In the genomic region with DNA sequence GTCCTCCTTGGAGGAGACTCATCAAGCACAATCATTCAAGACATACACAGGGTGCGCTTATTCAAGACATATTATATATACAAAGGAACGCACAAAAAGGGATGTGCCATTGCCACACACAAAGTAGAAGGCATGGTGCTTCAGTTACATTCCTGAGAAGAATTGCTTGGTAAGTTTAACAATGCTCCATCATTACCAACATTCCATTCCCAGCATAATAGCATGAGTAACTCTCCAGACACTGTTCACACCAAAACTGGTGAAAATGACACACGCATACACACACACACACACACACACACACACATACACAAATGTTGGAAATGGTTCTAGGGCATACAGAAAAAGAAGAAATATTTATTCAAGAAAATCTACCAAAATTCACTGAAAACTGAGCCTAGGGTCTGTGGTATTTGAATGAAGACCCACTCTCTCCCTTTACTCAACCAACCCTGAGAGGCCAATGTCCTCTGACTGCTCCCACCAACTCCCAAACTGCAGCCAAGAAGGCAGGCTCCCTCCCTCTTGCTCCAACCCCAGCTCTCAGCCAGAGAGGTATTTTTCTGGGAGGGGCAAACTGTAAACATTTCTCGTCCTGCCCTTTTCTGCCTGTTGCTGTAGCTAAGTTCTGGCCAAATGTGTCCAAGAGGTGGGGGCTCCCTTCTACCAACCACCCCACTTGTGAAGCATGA, we compare ENCODE assay signal across 20 cellular contexts. TPM values are rescaled to one million over a fixed set of nuclear protein-coding genes. Genes with fewer than 3 reads are reported as not detected.
DNase-seq lines count a peak whose midpoint lies in the region; ATAC-seq and TF ChIP-seq lines count a peak whose summit lies in the region.
"Had no signal": no experiment of that assay in that cellular context is flagged by ENCODE, and none has a peak within 500 bp of the region (broad histone marks: within the 10 kb centered on the region; RNA-seq: fewer than 3 reads in every experiment).

No MANE protein-coding gene starts in this region.

- TF ChIP-seq CTCF in esophagus muscularis mucosa (IDR thresholded peaks at IDR 0.05) = no peak

- no peaks in the 10 kb centered on the region for H3K9me3 ChIP-seq in esophagus muscularis mucosa

- no peak for TF ChIP-seq EP300 in esophagus muscularis mucosa (IDR thresholded peaks at IDR 0.05)

- TF ChIP-seq POLR2A in esophagus muscularis mucosa (IDR thresholded peaks at IDR 0.05; ENCODE audit: low read depth) = no peak

- DNase-seq in EH (ENCODE audit: low read depth) (peak; percentile 26), RPMI7951 (ENCODE audit: low read depth) (peak; percentile 2), esophagus muscularis mucosa (ENCODE audit: extremely low spot score) (peak; percentile 37), renal cortical epithelial cell (ENCODE audit: low read depth) (peak; percentile 87), left ventricle myocardium superior (no peak)
- DNase-seq: CD4-positive, alpha-beta memory T cell; DMS53; KG1; NCI-H1048; NCI-H1436; NCI-H2029; NCI-H345; NCI-H524 treated with DMSO at 0.1 percent for 48 hours; PC-9 had no signal

- no peak overlapping the region for H3K4me3 ChIP-seq in esophagus muscularis mucosa
- H3K4me3 ChIP-seq: BLaER1, PC-9 had no signal

- intact Hi-C loops in esophagus muscularis mucosa (cut with DNase I) (no loop called here), left ventricle myocardium superior (cut with micrococcal nuclease) (no loop called here)

- ATAC-seq in left ventricle myocardium superior (no peak), HG02798 (IDR thresholded peaks at IDR 0.05; ENCODE audit: poor library complexity, unreplicated experiment) (no peak), HG02973 (IDR thresholded peaks at IDR 0.05; ENCODE audit: unreplicated experiment) (no peak)
- ATAC-seq: HepG2 had no signal

- no peaks in the 10 kb centered on the region for H3K27me3 ChIP-seq in esophagus muscularis mucosa
- H3K27me3 ChIP-seq: BLaER1 had no signal

- H3K36me3 ChIP-seq in esophagus muscularis mucosa = no peaks in the 10 kb centered on the region
- H3K36me3 ChIP-seq: BLaER1 had no signal

- H3K27ac ChIP-seq in esophagus muscularis mucosa (replicated peaks in 1 of 4) = no peak overlapping the region
- H3K27ac ChIP-seq: BLaER1, PC-9 had no signal

- 65% methylated on average over 4 of the region's 4 CpGs for WGBS in esophagus muscularis mucosa

- H3K4me1 ChIP-seq in esophagus muscularis mucosa = no peaks in the 10 kb centered on the region

RNA-seq across cellular contexts. Expression of gene UGT3A1, which starts 19.9 kb away (rescaled TPM):
- not detected in 2 replicates for total RNA-seq in RPMI7951 (2014; rRNA removed; shearing (Covaris generic))
- total RNA-seq in esophagus muscularis mucosa (not detected), renal cortical epithelial cell (2.8 and 9.4 TPM in 2 replicates), left ventricle myocardium superior (not detected)
- total RNA-seq: A172; CD4-positive, alpha-beta memory T cell; H4; HepG2; PC-9 had no signal

RNA-seq across cellular contexts. Expression of gene CAPSL, which starts 32.9 kb away (rescaled TPM):
- total RNA-seq in RPMI7951 (2014; rRNA removed; shearing (Covaris generic)) = not detected in 2 replicates
- total RNA-seq in esophagus muscularis mucosa (not detected), renal cortical epithelial cell (not detected in 2 replicates), left ventricle myocardium superior (not detected)
- total RNA-seq: CD4-positive, alpha-beta memory T cell; H4; HepG2; PC-9 had no signal
